Comparison of ENCODE assay signal across 23 cellular contexts in the genomic region with DNA sequence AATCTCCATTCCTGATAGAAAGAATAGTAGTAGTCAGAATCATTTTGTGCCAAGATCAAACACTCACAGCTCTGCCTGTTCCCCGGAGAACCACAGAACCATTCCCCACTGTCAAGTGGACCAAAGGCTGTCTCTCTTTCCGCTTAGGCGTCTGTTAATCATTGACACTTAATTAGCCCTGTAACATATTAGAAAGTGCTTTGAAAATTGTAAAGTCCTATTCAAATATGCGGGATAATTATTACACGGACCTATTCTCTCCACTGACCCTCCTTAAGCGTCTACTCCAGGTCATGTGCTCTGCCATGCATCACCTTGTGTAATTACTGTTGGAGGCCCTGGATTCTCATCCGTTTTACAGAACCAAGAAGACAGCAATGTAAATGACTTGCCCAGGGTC.
"Had no signal": no experiment of that assay in that cellular context is flagged by ENCODE, and none has a peak within 500 bp of the region (broad histone marks: within the 10 kb centered on the region; RNA-seq: fewer than 3 reads in every experiment).

No MANE protein-coding gene starts in this region.

- ATAC-seq: activated naive CD8-positive, alpha-beta T cell treated with anti-CD3 and anti-CD28 coated beads, Interleukin-2, amount 50 U/mL, for 24 hours; esophagus mucosa; left cardiac atrium; natural killer cell; right cardiac atrium; stimulated activated naive CD8-positive, alpha-beta T cell treated with anti-CD3 and anti-CD28 coated beads, Interleukin-15, amount 100 ng/mL, for 72 hours had no signal

- H3K36me3 Mint-ChIP-seq: natural killer cell had no signal

- H3K9me3 ChIP-seq: neutrophil, ovary, prostate gland had no signal

- H3K27ac ChIP-seq: cardiac muscle cell, neutrophil, ovary, prostate gland, tibial artery, uterus had no signal

- H3K27ac Mint-ChIP-seq: activated CD4-positive, alpha-beta memory T cell treated with anti-CD3 and anti-CD28 coated beads, Interleukin-2, amount 10 ng/mL, durations not matched to agents 7 days and 5 days; activated naive CD8-positive, alpha-beta T cell treated with anti-CD3 and anti-CD28 coated beads, Interleukin-2, amount 50 U/mL, for 24 hours; natural killer cell had no signal

- DNase-seq: activated CD4-positive, alpha-beta memory T cell treated with anti-CD3 and anti-CD28 coated beads, Interleukin-2, amount 10 ng/mL, durations not matched to agents 7 days and 5 days; activated CD4-positive, alpha-beta T cell treated with anti-CD3 and anti-CD28 coated beads for 48 hours; activated gamma-delta T cell; activated naive CD4-positive, alpha-beta T cell treated with anti-CD3 and anti-CD28 coated beads, Interleukin-2, amount 50 U/mL, for 16 hours; activated naive CD8-positive, alpha-beta T cell treated with anti-CD3 and anti-CD28 coated beads, Interleukin-2, amount 50 U/mL, for 24 hours; foreskin melanocyte; glutamatergic neuron; hippocampal formation; left cardiac atrium; natural killer cell; ovary; right cardiac atrium; stimulated activated CD4-positive, alpha-beta T cell treated with anti-CD3 and anti-CD28 coated beads, Interleukin-12 subunit alpha, Interleukin-12 subunit beta, amount 100 ng/mL, for 4 hours; stimulated activated naive CD8-positive, alpha-beta T cell treated with anti-CD3 and anti-CD28 coated beads, Interleukin-15, amount 100 ng/mL, for 72 hours; SW 1271; T-helper 2 cell; tibial artery; uterus had no signal

- H3K4me1 Mint-ChIP-seq: activated CD4-positive, alpha-beta memory T cell treated with anti-CD3 and anti-CD28 coated beads, Interleukin-2, amount 10 ng/mL, durations not matched to agents 7 days and 5 days; activated naive CD8-positive, alpha-beta T cell treated with anti-CD3 and anti-CD28 coated beads, Interleukin-2, amount 50 U/mL, for 24 hours; natural killer cell; stimulated activated naive CD8-positive, alpha-beta T cell treated with anti-CD3 and anti-CD28 coated beads, Interleukin-15, amount 100 ng/mL, for 72 hours had no signal

- H3K4me1 ChIP-seq: tibial artery, uterus had no signal

- H3K27me3 ChIP-seq: cardiac muscle cell, neutrophil, ovary, uterus had no signal

- FAIRE-seq: endometrium had no signal

- H3K9me3 Mint-ChIP-seq: activated CD4-positive, alpha-beta memory T cell treated with anti-CD3 and anti-CD28 coated beads, Interleukin-2, amount 10 ng/mL, durations not matched to agents 7 days and 5 days; activated naive CD8-positive, alpha-beta T cell treated with anti-CD3 and anti-CD28 coated beads, Interleukin-2, amount 50 U/mL, for 24 hours; natural killer cell had no signal

- H3K4me3 ChIP-seq: cardiac muscle cell, ovary, prostate gland, tibial artery, uterus had no signal

- H3K4me3 Mint-ChIP-seq: activated CD4-positive, alpha-beta memory T cell treated with anti-CD3 and anti-CD28 coated beads, Interleukin-2, amount 10 ng/mL, durations not matched to agents 7 days and 5 days; activated naive CD8-positive, alpha-beta T cell treated with anti-CD3 and anti-CD28 coated beads, Interleukin-2, amount 50 U/mL, for 24 hours; natural killer cell; stimulated activated naive CD8-positive, alpha-beta T cell treated with anti-CD3 and anti-CD28 coated beads, Interleukin-15, amount 100 ng/mL, for 72 hours had no signal

- H3K36me3 ChIP-seq: cardiac muscle cell, neutrophil, ovary, prostate gland, tibial artery, uterus had no signal
